Comparison of ENCODE assay signal across 1 cellular context in genomic region chr5:124627815-124628214, GRCh38.
A peak's percentile ranks its signal among the peaks of the same experiment; 100 is the strongest.
TF ChIP-seq lines count a peak whose summit lies in the region.

No MANE protein-coding gene starts in this region.

TF ChIP-seq in GM12878, 131 proteins besides CTCF, POLR2A, EP300 and RAD21:
- TF ChIP-seq ESRRA (IDR thresholded peaks at IDR 0.05; ENCODE audit: low read length) (no peak), SPI1 (IDR thresholded peaks at IDR 0.05; ENCODE audit: borderline replicate concordance, insufficient read depth, low read depth, low read length) (0 out of 2 replicates have a peak, but pooled peaks have one; percentile 3)
TF ChIP-seq in GM12878: peak in this region for 1.
